In genomic region chr6:63346217-63346834, GRCh38 we compare ENCODE assay signal across 19 cellular contexts. TPM values are rescaled to one million over a fixed set of nuclear protein-coding genes. Genes with fewer than 3 reads are reported as not detected.
DNase-seq lines count a peak whose midpoint lies in the region; ATAC-seq, FAIRE-seq and TF ChIP-seq lines count a peak whose summit lies in the region.
"Had no signal": no experiment of that assay in that cellular context is flagged by ENCODE, and none has a peak within 500 bp of the region (broad histone marks: within the 10 kb centered on the region; RNA-seq: fewer than 3 reads in every experiment).

No MANE protein-coding gene starts in this region.

- H3K27me3 Mint-ChIP-seq in nephron (ENCODE audit: low read depth): no peaks in the 10 kb centered on the region

- no peak for TF ChIP-seq POLR2A in HepG2 (IDR thresholded peaks at IDR 0.05; ENCODE audit: insufficient read depth in 1 of 2, low read depth in 2 of 2, low read length in 2 of 2)
- no peak for TF ChIP-seq POLR2A in right lobe of liver (IDR thresholded peaks at IDR 0.05)

- TF ChIP-seq CTCF in HepG2 (CRISPR knock-in tag; IDR thresholded peaks at IDR 0.05): no peak
- TF ChIP-seq CTCF in right lobe of liver (IDR thresholded peaks at IDR 0.05): no peak
- no peak for TF ChIP-seq CTCF in hepatocyte (IDR thresholded peaks at IDR 0.05; ENCODE audit: poor library complexity)
- TF ChIP-seq CTCF in nephron (IDR thresholded peaks at IDR 0.05; ENCODE audit: unreplicated experiment in 3 of 3): no peak

- H3K4me3 ChIP-seq in HepG2 (replicated peaks in 1 of 3; ENCODE audit: insufficient read depth in 1 of 3, low read depth in 2 of 3, low read length in 3 of 3) (no peak overlapping the region), right lobe of liver (no peak overlapping the region), hepatocyte (no peak overlapping the region)

- no peaks in the 10 kb centered on the region for H3K9me2 ChIP-seq in hepatocyte (replicated peaks; ENCODE audit: insufficient read depth)

- no peaks in the 10 kb centered on the region for H3K4me1 Mint-ChIP-seq in nephron

- no peaks in the 10 kb centered on the region for H3K79me2 ChIP-seq in HepG2 (ENCODE audit: insufficient read depth, low read length)
- H3K79me2 ChIP-seq in hepatocyte: no peaks in the 10 kb centered on the region

- H3K9me3 ChIP-seq in HepG2 (ENCODE audit: low read length) (no peaks in the 10 kb centered on the region), right lobe of liver (no peaks in the 10 kb centered on the region), hepatocyte (ENCODE audit: low read depth) (no peaks in the 10 kb centered on the region)
- H3K9me3 ChIP-seq: BE2C had no signal

- H3K4me1 ChIP-seq in HepG2 (ENCODE audit: insufficient read depth, low read length) (peaks cover 31% of the 10 kb centered on the region), right lobe of liver (no peaks in the 10 kb centered on the region), hepatocyte (ENCODE audit: insufficient read depth) (no peaks in the 10 kb centered on the region)
- H3K4me1 ChIP-seq: BE2C had no signal

- peak; percentile 72 for ATAC-seq in HepG2
- ATAC-seq in right lobe of liver: no peak
- ATAC-seq in left cardiac atrium: no peak
- ATAC-seq: CD8-positive, alpha-beta T cell had no signal

- H3K4me3 Mint-ChIP-seq in nephron: peak overlapping the region in 1 of 3 experiments; percentile 12
- H3K4me3 Mint-ChIP-seq: CD8-positive, alpha-beta T cell; IgD-negative memory B cell had no signal

- H2AFZ ChIP-seq in HepG2 (ENCODE audit: low read length) (no peak overlapping the region), hepatocyte (no peak overlapping the region)

- BruUV-seq in HepG2 (replicated peaks; lab: Mats Ljungman, UMichigan): no TSS peak

- H3K36me3 Mint-ChIP-seq in nephron (ENCODE audit: low read depth): no peaks in the 10 kb centered on the region
- H3K36me3 Mint-ChIP-seq: CD8-positive, alpha-beta T cell; IgD-negative memory B cell had no signal

- H3K27ac ChIP-seq in HepG2 (ENCODE audit: extremely low read length, insufficient read depth, low read length) (no peak overlapping the region), right lobe of liver (no peak overlapping the region), hepatocyte (peak overlapping the region; percentile 24)
- H3K27ac ChIP-seq: C4-2B had no signal

- in situ Hi-C loops in HepG2 (cut with HindIII; ENCODE audit: extremely low pct_ligation_motif_present, low pct_unique_long_range_greater_than_20kb): loop anchor here (10.0 kb wide), 1 partner anchor 448 kb away; no protein-coding TSS in a partner anchor

- FAIRE-seq in HepG2 (lab: Jason Lieb, UNC): no peak
- FAIRE-seq: GM12892 had no signal

- H3K9ac ChIP-seq in HepG2 (ENCODE audit: insufficient read depth, low read depth, low read length): no peak overlapping the region

- no peaks in the 10 kb centered on the region for H3K9me3 Mint-ChIP-seq in nephron
- H3K9me3 Mint-ChIP-seq: CD8-positive, alpha-beta T cell had no signal

- POLR2A ChIA-PET in HepG2 (lab: Yijun Ruan, JAX): interaction anchor here (0.7 kb wide), 1 partner anchor 460 kb away, joined by 3 read pairs; no protein-coding TSS in a partner anchor

- 25% methylated on average over 7 of the region's 7 CpGs for WGBS in HepG2 (ENCODE audit: low lambda C conversion rate)
- WGBS in right lobe of liver (ENCODE audit: insufficient coverage, low coverage, low lambda C conversion rate, missing lambda C conversion rate): 65% methylated on average over 7 of the region's 7 CpGs
- WGBS in hepatocyte (ENCODE audit: low lambda C conversion rate, missing lambda C conversion rate): 75% methylated on average over 7 of the region's 7 CpGs

- peak overlapping the region; percentile 45 for H3K4me2 ChIP-seq in HepG2 (ENCODE audit: low read depth, low read length)
- no peak overlapping the region for H3K4me2 ChIP-seq in hepatocyte

- TF ChIP-seq EP300 in HepG2 (IDR thresholded peaks at IDR 0.05; ENCODE audit: low read depth in 2 of 2, low read length in 2 of 2) (no peak), HepG2 (CRISPR knock-in tag; IDR thresholded peaks at IDR 0.05; ENCODE audit: borderline replicate concordance) (no peak)

- no peak for TF ChIP-seq RAD21 in HepG2 (CRISPR knock-in tag; IDR thresholded peaks at IDR 0.05)

- H3K27me3 ChIP-seq in HepG2 (ENCODE audit: control insufficient read depth in 1 of 2, insufficient read depth in 2 of 2, low read length in 2 of 2) (no peaks in the 10 kb centered on the region), right lobe of liver (no peaks in the 10 kb centered on the region), hepatocyte (no peaks in the 10 kb centered on the region)
- H3K27me3 ChIP-seq: BE2C had no signal

- peak overlapping the region in 2 of 3 experiments; percentile 41 to 85 for H3K27ac Mint-ChIP-seq in nephron
- H3K27ac Mint-ChIP-seq: CD8-positive, alpha-beta T cell; IgD-negative memory B cell had no signal

- DNase-seq in HepG2 (ENCODE audit: low spot score): no peak
- no peak for DNase-seq in right lobe of liver
- no peak for DNase-seq in hepatocyte (ENCODE audit: low spot score)
- no peak for DNase-seq in left cardiac atrium
- DNase-seq in AML-193 (lab: John Stamatoyannopoulos, UW): no peak
- no peak for DNase-seq in T1000 (lab: John Stamatoyannopoulos, UW)
- DNase-seq: 8988T; ACHN; BE2C; CD8-positive, alpha-beta T cell; COR-L47; DND-41; GDM1; H7; KG1 had no signal

- H4K20me1 ChIP-seq in HepG2 (ENCODE audit: insufficient read depth, low read length) (no peaks in the 10 kb centered on the region), hepatocyte (ENCODE audit: insufficient read depth, poor library complexity, severe bottlenecking) (no peaks in the 10 kb centered on the region)

- intact Hi-C loops in HepG2 (cut with micrococcal nuclease; ENCODE audit: unreplicated experiment) (no loop called here), right lobe of liver (cut with DNase I) (no loop called here), left cardiac atrium (cut with DNase I) (no loop called here)

- H3K36me3 ChIP-seq in HepG2 (replicated peaks in 1 of 2; ENCODE audit: control insufficient read depth in 1 of 2, insufficient read depth in 2 of 2, low read length in 2 of 2) (no peaks in the 10 kb centered on the region), right lobe of liver (no peaks in the 10 kb centered on the region), hepatocyte (replicated peaks; ENCODE audit: insufficient read depth, low read depth) (no peaks in the 10 kb centered on the region)
- H3K36me3 ChIP-seq: BE2C had no signal

- CTCF ChIA-PET in HepG2 (lab: Yijun Ruan, JAX; ENCODE audit: low intra/inter-chr PET ratio, low total read pairs): no interaction called here

TF ChIP-seq in HepG2, 621 proteins besides CTCF, POLR2A, EP300 and RAD21 (continues in another document):
- TF ChIP-seq ZMYM4 (CRISPR knock-in tag; IDR thresholded peaks at IDR 0.05): peak; percentile 29; the same call in 1 of the 2 replicates
- TF ChIP-seq ZBTB10 (CRISPR knock-in tag; IDR thresholded peaks at IDR 0.05; ENCODE audit: borderline replicate concordance): no peak

RNA-seq across cellular contexts. Expression of gene LGSN, which starts 26.5 kb away (rescaled TPM):
- total RNA-seq in HepG2 (2016; rRNA removed; fragmentation: Illumina TruSeq; extraction: Trizol): 0.13 and 0.53 TPM in 2 replicates
- not detected in 2 replicates for total RNA-seq in HepG2 (2016; cell fraction: cytosol; rRNA removed; fragmentation: Illumina TruSeq; extraction: Trizol; ENCODE audit: low read depth)
- 0.09 and 0.34 TPM in 2 replicates for total RNA-seq in HepG2 (2016; cell fraction: insoluble cytoplasmic fraction; rRNA removed; fragmentation: Illumina TruSeq; extraction: Trizol)
- 0.12 TPM in 1 of 2 replicates, not detected in the other for total RNA-seq in HepG2 (2016; cell fraction: membrane; rRNA removed; fragmentation: Illumina TruSeq; extraction: Trizol)
- 0.06 and 0.43 TPM in 2 replicates for total RNA-seq in HepG2 (2016; cell fraction: nucleus; rRNA removed; fragmentation: Illumina TruSeq; extraction: Trizol)
- polyA plus RNA-seq in HepG2 (2011; rRNA removed): 0.51 and 0.63 TPM in 2 replicates
- polyA plus RNA-seq in HepG2 (2011; cell fraction: cytosol; rRNA removed): 0.20 and 0.22 TPM in 2 replicates
- 0.98 and 1.5 TPM in 2 replicates for polyA plus RNA-seq in HepG2 (2011; cell fraction: nucleus; rRNA removed)
- polyA plus RNA-seq in HepG2 (2012): 0.72 and 0.73 TPM in 2 replicates
- not detected in 2 replicates for polyA plus RNA-seq in HepG2 (2016; cell fraction: cytosol; fragmentation: Illumina TruSeq; extraction: Trizol; ENCODE audit: low read depth)
- polyA plus RNA-seq in HepG2 (2016; cell fraction: insoluble cytoplasmic fraction; fragmentation: Illumina TruSeq; extraction: Trizol; ENCODE audit: low read depth): 0.05 TPM in 1 of 2 replicates, not detected in the other
- not detected in 2 replicates for polyA plus RNA-seq in HepG2 (2016; cell fraction: membrane; fragmentation: Illumina TruSeq; extraction: Trizol; ENCODE audit: low read depth)
- polyA plus RNA-seq in HepG2 (2016; cell fraction: nucleus; fragmentation: Illumina TruSeq; extraction: Trizol; ENCODE audit: insufficient read depth, low read depth): 0.18 and 0.44 TPM in 2 replicates
- 0.42 and 5.4 TPM in 2 replicates for polyA minus RNA-seq in HepG2 (2011; rRNA and poly(A)+ RNA removed; ENCODE audit: low replicate concordance)
- polyA minus RNA-seq in HepG2 (2011; cell fraction: cytosol; rRNA and poly(A)+ RNA removed): 0.53 and 0.69 TPM in 2 replicates
- 2.4 and 3.5 TPM in 2 replicates for polyA minus RNA-seq in HepG2 (2011; cell fraction: nucleus; rRNA and poly(A)+ RNA removed)
- total RNA-seq in right lobe of liver: 1 to 10 TPM in 2 of 6 experiments, under 1 TPM in 2, not detected in 2; 0.09 to 1.7 (median 1.00) TPM
- total RNA-seq in hepatocyte: 4.1 and 6.1 TPM in 2 replicates
- polyA plus RNA-seq in hepatocyte: 0.73 and 2.6 TPM in 2 replicates
- total RNA-seq in left cardiac atrium: not detected
- total RNA-seq: CD8-positive, alpha-beta T cell had no signal
- polyA plus RNA-seq: IgD-negative memory B cell had no signal
